Comparison of ENCODE assay signal across 21 cellular contexts in genomic region chr10:47022311-47023131, GRCh38.
DNase-seq lines count a peak whose midpoint lies in the region; ATAC-seq, FAIRE-seq and TF ChIP-seq lines count a peak whose summit lies in the region.
"Had no signal": no experiment of that assay in that cellular context is flagged by ENCODE, and none has a peak within 500 bp of the region (broad histone marks: within the 10 kb centered on the region; RNA-seq: fewer than 3 reads in every experiment).

No MANE protein-coding gene starts in this region.

- H3K9ac ChIP-seq in HepG2 (ENCODE audit: insufficient read depth, low read depth, low read length) = no peak overlapping the region
- H3K9ac ChIP-seq: KMS-11 had no signal

- H3K27ac ChIP-seq in coronary artery (peak overlapping the region in 1 of 2 donors; percentile 40), HepG2 (ENCODE audit: extremely low read length, insufficient read depth, low read length) (no peak overlapping the region)
- H3K27ac ChIP-seq: dorsolateral prefrontal cortex, hepatocyte, HL-60, KMS-11, ovary had no signal

- CTCF ChIA-PET in HepG2 (lab: Yijun Ruan, JAX; ENCODE audit: low intra/inter-chr PET ratio, low total read pairs) = interaction anchor here (1.2 kb wide), 1 partner anchor 290 kb away, joined by 3 read pairs; no protein-coding TSS in a partner anchor

- ATAC-seq in HepG2 (peak; percentile 55), GM21447 (IDR thresholded peaks at IDR 0.05; ENCODE audit: unreplicated experiment) (no peak)

- peak overlapping the region; percentile 56 for H3K4me2 ChIP-seq in HepG2 (ENCODE audit: low read depth, low read length)
- H3K4me2 ChIP-seq: hepatocyte, KMS-11, smooth muscle cell had no signal

- H3K4me3 ChIP-seq in coronary artery (no peak overlapping the region), HepG2 (replicated peaks in 1 of 3; ENCODE audit: insufficient read depth in 1 of 3, low read depth in 2 of 3, low read length in 3 of 3) (no peak overlapping the region; a peak in 1 of 6 replicates)
- H3K4me3 ChIP-seq: dorsolateral prefrontal cortex, hepatocyte, ovary, smooth muscle cell had no signal

- no peak for TF ChIP-seq EP300 in HepG2 (IDR thresholded peaks at IDR 0.05; ENCODE audit: low read depth in 2 of 2, low read length in 2 of 2)
- TF ChIP-seq EP300 in HepG2 (CRISPR knock-in tag; IDR thresholded peaks at IDR 0.05; ENCODE audit: borderline replicate concordance) = no peak

- no peaks in the 10 kb centered on the region for H3K79me2 ChIP-seq in HepG2 (ENCODE audit: insufficient read depth, low read length)
- H3K79me2 ChIP-seq: hepatocyte had no signal

- H3K9me3 Mint-ChIP-seq in activated CD4-positive, alpha-beta T cell treated with anti-CD3 and anti-CD28 coated beads, Interleukin-2, amount 10 ng/mL, durations not matched to agents 24 days and 14 days = no peaks in the 10 kb centered on the region
- H3K9me3 Mint-ChIP-seq: activated naive CD8-positive, alpha-beta T cell treated with anti-CD3 and anti-CD28 coated beads for 36 hours; CD4-positive, CD25-positive, alpha-beta regulatory T cell had no signal

- no peak for FAIRE-seq in HepG2 (lab: Jason Lieb, UNC)
- FAIRE-seq in GM12891 (lab: Jason Lieb, UNC) = no peak
- FAIRE-seq: A204.1 had no signal

- no peak for TF ChIP-seq POLR2A in HepG2 (IDR thresholded peaks at IDR 0.05; ENCODE audit: insufficient read depth in 1 of 2, low read depth in 2 of 2, low read length in 2 of 2)
- TF ChIP-seq POLR2A in GM12891 (IDR thresholded peaks at IDR 0.05; ENCODE audit: low read depth, low read length) = no peak

- in situ Hi-C loops in HepG2 (cut with HindIII; ENCODE audit: extremely low pct_ligation_motif_present, low pct_unique_long_range_greater_than_20kb) = loop anchor here (10.0 kb wide), 1 partner anchor 282 kb away; the partner anchor contains the start of gene GDF10

- POLR2A ChIA-PET in HepG2 (lab: Yijun Ruan, JAX) = no interaction called here

- H3K9me3 ChIP-seq in HepG2 (ENCODE audit: low read length) = no peaks in the 10 kb centered on the region
- H3K9me3 ChIP-seq: ovary had no signal

- no peaks in the 10 kb centered on the region for H3K36me3 ChIP-seq in HepG2 (replicated peaks in 1 of 2; ENCODE audit: control insufficient read depth in 1 of 2, insufficient read depth in 2 of 2, low read length in 2 of 2)
- H3K36me3 ChIP-seq: ovary had no signal

- H2AFZ ChIP-seq in HepG2 (ENCODE audit: low read length) = no peak overlapping the region
- H2AFZ ChIP-seq: hepatocyte had no signal

- no peaks in the 10 kb centered on the region for H3K36me3 Mint-ChIP-seq in activated CD4-positive, alpha-beta T cell treated with anti-CD3 and anti-CD28 coated beads, Interleukin-2, amount 10 ng/mL, durations not matched to agents 24 days and 14 days (ENCODE audit: low read depth)
- H3K36me3 Mint-ChIP-seq: activated naive CD8-positive, alpha-beta T cell treated with anti-CD3 and anti-CD28 coated beads for 36 hours; CD4-positive, CD25-positive, alpha-beta regulatory T cell had no signal

- WGBS in HepG2 (ENCODE audit: low lambda C conversion rate) = 44% methylated on average over 6 of the region's 16 CpGs

- no peaks in the 10 kb centered on the region for H3K27me3 Mint-ChIP-seq in activated CD4-positive, alpha-beta T cell treated with anti-CD3 and anti-CD28 coated beads, Interleukin-2, amount 10 ng/mL, durations not matched to agents 24 days and 14 days
- H3K27me3 Mint-ChIP-seq: CD4-positive, CD25-positive, alpha-beta regulatory T cell had no signal

- no peak for DNase-seq in activated CD4-positive, alpha-beta T cell treated with anti-CD3 and anti-CD28 coated beads, Interleukin-2, amount 10 ng/mL, durations not matched to agents 24 days and 14 days
- DNase-seq in activated CD4-positive, alpha-beta T cell treated with anti-CD3 and anti-CD28 coated beads, Interleukin-2, amount 50 U/mL, for 4 hours = no peak
- peak; percentile 67 for DNase-seq in coronary artery (ENCODE audit: low spot score)
- no peak for DNase-seq in HepG2 (ENCODE audit: low spot score)
- DNase-seq in stimulated activated CD8-positive, alpha-beta memory T cell treated with anti-CD3 and anti-CD28 coated beads, Interleukin-4, amount 100 ng/mL, for 48 hours = peak; percentile 21
- DNase-seq in NCI-H1092 (lab: John Stamatoyannopoulos, UW) = no peak
- DNase-seq in GM12891 (ENCODE audit: insufficient read length, low spot score) = no peak
- DNase-seq: activated naive CD8-positive, alpha-beta T cell treated with anti-CD3 and anti-CD28 coated beads for 36 hours; CD4-positive, CD25-positive, alpha-beta regulatory T cell; kidney glomerular epithelial cell; NCI-H1436; SW 1271; trophoblast cell had no signal

- peaks cover 14% of the 10 kb centered on the region for H3K4me1 ChIP-seq in HepG2 (ENCODE audit: insufficient read depth, low read length)

- TF ChIP-seq RAD21 in HepG2 (CRISPR knock-in tag; IDR thresholded peaks at IDR 0.05) = no peak

- intact Hi-C loops in activated CD4-positive, alpha-beta T cell treated with anti-CD3 and anti-CD28 coated beads, Interleukin-2, amount 10 ng/mL, durations not matched to agents 24 days and 14 days (cut with micrococcal nuclease) = no loop called here
- intact Hi-C loops in HepG2 (cut with micrococcal nuclease; ENCODE audit: unreplicated experiment) = no loop called here

- H3K4me3 Mint-ChIP-seq in activated CD4-positive, alpha-beta T cell treated with anti-CD3 and anti-CD28 coated beads, Interleukin-2, amount 10 ng/mL, durations not matched to agents 24 days and 14 days = no peak overlapping the region
- H3K4me3 Mint-ChIP-seq: activated naive CD8-positive, alpha-beta T cell treated with anti-CD3 and anti-CD28 coated beads for 36 hours; CD4-positive, CD25-positive, alpha-beta regulatory T cell had no signal

- TF ChIP-seq CTCF in coronary artery (IDR thresholded peaks at IDR 0.05) (no peak), HepG2 (CRISPR knock-in tag; IDR thresholded peaks at IDR 0.05) (no peak)

- no peaks in the 10 kb centered on the region for H4K20me1 ChIP-seq in HepG2 (ENCODE audit: insufficient read depth, low read length)

- BruUV-seq in HepG2 (replicated peaks; lab: Mats Ljungman, UMichigan) = no TSS peak

- H3K27ac Mint-ChIP-seq in activated CD4-positive, alpha-beta T cell treated with anti-CD3 and anti-CD28 coated beads, Interleukin-2, amount 10 ng/mL, durations not matched to agents 24 days and 14 days = peak overlapping the region; percentile 14
- H3K27ac Mint-ChIP-seq: activated naive CD8-positive, alpha-beta T cell treated with anti-CD3 and anti-CD28 coated beads for 36 hours; CD4-positive, CD25-positive, alpha-beta regulatory T cell had no signal

- peaks cover 1 to 17% of the 10 kb centered on the region in 2 experiments for H3K27me3 ChIP-seq in HepG2 (ENCODE audit: control insufficient read depth in 1 of 2, insufficient read depth in 2 of 2, low read length in 2 of 2)
- H3K27me3 ChIP-seq: hepatocyte, ovary had no signal

- no peaks in the 10 kb centered on the region for H3K4me1 Mint-ChIP-seq in activated CD4-positive, alpha-beta T cell treated with anti-CD3 and anti-CD28 coated beads, Interleukin-2, amount 10 ng/mL, durations not matched to agents 24 days and 14 days

TF ChIP-seq in HepG2, 621 proteins besides CTCF, POLR2A, EP300 and RAD21:
- TF ChIP-seq NR2C2 (CRISPR knock-in tag; IDR thresholded peaks at IDR 0.05; ENCODE audit: borderline replicate concordance) (0 out of 2 replicates have a peak, but pooled peaks have one; percentile 36), THAP8 (CRISPR knock-in tag; IDR thresholded peaks at IDR 0.05; ENCODE audit: borderline replicate concordance) (no peak), ZSCAN22 (CRISPR knock-in tag; IDR thresholded peaks at IDR 0.05) (peak; percentile 58; the same call in 1 of the 2 replicates)

TF ChIP-seq in GM12891, 5 proteins besides CTCF, POLR2A, EP300 and RAD21:
- TF ChIP-seq POU2F2 (IDR thresholded peaks at IDR 0.05; ENCODE audit: low read depth, low read length) = no peak
- no peak for TF ChIP-seq PAX5 (IDR thresholded peaks at IDR 0.05; ENCODE audit: insufficient read depth, low read length, severe bottlenecking)
- no peak for TF ChIP-seq SPI1 (IDR thresholded peaks at IDR 0.05; ENCODE audit: low read depth, low read length)
- no peak for TF ChIP-seq POLR2AphosphoS5 (IDR thresholded peaks at IDR 0.05; ENCODE audit: low read depth, low read length)
- no peak for TF ChIP-seq TAF1 (IDR thresholded peaks at IDR 0.05; ENCODE audit: low read depth, low read length)

Comparison
In these comparisons a context has a peak if more than half of its experiments do, and no peak if none do; other contexts are left out.
1. DNase-seq: peak in coronary artery (single experiment) and stimulated activated CD8-positive, alpha-beta memory T cell treated with anti-CD3 and anti-CD28 coated beads, Interleukin-4, amount 100 ng/mL, for 48 hours (single experiment); none in activated CD4-positive, alpha-beta T cell treated with anti-CD3 and anti-CD28 coated beads, Interleukin-2, amount 10 ng/mL, durations not matched to agents 24 days and 14 days (single experiment), activated CD4-positive, alpha-beta T cell treated with anti-CD3 and anti-CD28 coated beads, Interleukin-2, amount 50 U/mL, for 4 hours (0 of 2), HepG2 (single experiment), NCI-H1092 (single experiment) and GM12891 (single experiment).